ENCODE assay signal across 8 cellular contexts in the genomic region with DNA sequence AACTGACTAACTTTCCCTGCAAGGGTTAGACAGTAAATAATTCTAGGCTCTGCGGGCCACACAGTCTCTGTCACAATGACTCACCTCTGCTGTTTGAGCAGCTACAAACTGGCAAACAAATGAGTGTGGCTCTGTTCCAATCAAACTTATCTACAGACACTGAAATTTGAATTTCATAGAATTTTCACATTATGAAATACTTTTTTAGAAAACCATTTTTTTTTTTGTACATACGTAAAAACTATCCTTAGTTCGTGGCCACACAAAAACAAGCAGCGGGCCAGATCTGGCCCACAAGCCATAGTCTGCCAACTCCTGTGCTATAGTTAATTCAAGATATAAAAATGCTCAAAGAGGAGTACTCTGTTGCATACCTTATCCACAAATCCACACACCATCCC. TPM values are rescaled to one million over a fixed set of nuclear protein-coding genes. Genes with fewer than 3 reads are reported as not detected.
A peak's percentile ranks its signal among the peaks of the same experiment; 100 is the strongest.
DNase-seq lines count a peak whose midpoint lies in the region; ATAC-seq and TF ChIP-seq lines count a peak whose summit lies in the region.

No MANE protein-coding gene starts in this region.

- TF ChIP-seq POLR2A in erythroblast (IDR thresholded peaks at IDR 0.05; ENCODE audit: low read length) = peak; percentile 52

- DNase-seq in left cardiac atrium (no peak), Right ventricle myocardium inferior (ENCODE audit: missing footprints) (no peak), erythroblast (lab: John Stamatoyannopoulos, UW) (peak; percentile 85 to 88), NCI-H510A treated with DMSO at 0.1 percent for 48 hours (lab: John Stamatoyannopoulos, UW) (no peak), epidermal melanocyte (ENCODE audit: insufficient read length, low spot score) (no peak), GOT3 (lab: John Stamatoyannopoulos, UW) (no peak)
- DNase-seq in activated CD4-positive, alpha-beta T cell treated with anti-CD3 and anti-CD28 coated beads for 4 hours = peak; percentile 50 to 56
- peak; percentile 64 for DNase-seq in stimulated activated CD4-positive, alpha-beta T cell treated with anti-CD3 and anti-CD28 coated beads, Interleukin-4, amount 100 ng/mL, for 24 hours

- peak; percentile 3 to 79 for ATAC-seq in left cardiac atrium
- no peak for ATAC-seq in Right ventricle myocardium inferior

- intact Hi-C loops in left cardiac atrium (cut with DNase I) = no loop called here
- intact Hi-C loops in Right ventricle myocardium inferior (cut with DNase I) = no loop called here

RNA-seq across cellular contexts. Expression of a gene that starts 32.6 kb away (rescaled TPM):
- total RNA-seq in left cardiac atrium (10 to 100 TPM; 21.1 to 24.5 TPM), Right ventricle myocardium inferior (14.0 TPM)

Comparison
In these comparisons a context has a peak if more than half of its experiments do, and no peak if none do; other contexts are left out.
1. DNase-seq: peak in activated CD4-positive, alpha-beta T cell treated with anti-CD3 and anti-CD28 coated beads for 4 hours (2 of 2), erythroblast (2 of 2) and stimulated activated CD4-positive, alpha-beta T cell treated with anti-CD3 and anti-CD28 coated beads, Interleukin-4, amount 100 ng/mL, for 24 hours (single experiment); none in left cardiac atrium (single experiment), Right ventricle myocardium inferior (single experiment), NCI-H510A treated with DMSO at 0.1 percent for 48 hours (single experiment), epidermal melanocyte (single experiment) and GOT3 (single experiment).